16 cellular contexts compared by ENCODE assay signal in genomic region chr1:9084883-9085282, GRCh38. TPM values are rescaled to one million over a fixed set of nuclear protein-coding genes. Genes with fewer than 3 reads are reported as not detected.
A peak's percentile ranks its signal among the peaks of the same experiment; 100 is the strongest.
DNase-seq lines count a peak whose midpoint lies in the region; ATAC-seq and TF ChIP-seq lines count a peak whose summit lies in the region.
"Had no signal": no experiment of that assay in that cellular context is flagged by ENCODE, and none has a peak within 500 bp of the region (broad histone marks: within the 10 kb centered on the region; RNA-seq: fewer than 3 reads in every experiment).

No MANE protein-coding gene starts in this region.

- no peak for TF ChIP-seq EP300 in esophagus muscularis mucosa (IDR thresholded peaks at IDR 0.05)

- ATAC-seq in Right ventricle myocardium superior (ENCODE audit: poor library complexity) (peak; percentile 90), HG02970 (IDR thresholded peaks at IDR 0.05; ENCODE audit: low FRiP score, unreplicated experiment) (no peak), HG02759 (IDR thresholded peaks at IDR 0.05; ENCODE audit: unreplicated experiment) (no peak), GM19467 (IDR thresholded peaks at IDR 0.05; ENCODE audit: unreplicated experiment) (no peak)
- ATAC-seq: A549; activated T-cell treated with anti-CD3 and anti-CD28 coated beads, Interleukin-2, amount 50 U/mL, for 4 hours; WTC11 had no signal

- TF ChIP-seq CTCF in right atrium auricular region (IDR thresholded peaks at IDR 0.05) (no peak), esophagus muscularis mucosa (IDR thresholded peaks at IDR 0.05) (no peak), neutrophil (IDR thresholded peaks at IDR 0.05) (no peak)

- H3K27me3 ChIP-seq in right atrium auricular region, result no peaks in the 10 kb centered on the region
- H3K27me3 ChIP-seq in esophagus muscularis mucosa, result no peaks in the 10 kb centered on the region
- H3K27me3 ChIP-seq in neutrophil, result no peaks in the 10 kb centered on the region

- TF ChIP-seq POLR2A in esophagus muscularis mucosa (IDR thresholded peaks at IDR 0.05; ENCODE audit: low read depth), result no peak

- H3K27ac ChIP-seq in right atrium auricular region, result no peak overlapping the region
- peak overlapping the region; percentile 60 to 73 (median 67) for H3K27ac ChIP-seq in esophagus muscularis mucosa (replicated peaks in 1 of 4)
- peak overlapping the region; percentile 86 for H3K27ac ChIP-seq in neutrophil

- DNase-seq in Right ventricle myocardium superior (peak; percentile 79), right atrium auricular region (ENCODE audit: low spot score) (no peak), esophagus muscularis mucosa (ENCODE audit: extremely low spot score) (no peak), NCI-H2107 treated with DMSO at 0.1 percent for 48 hours (lab: John Stamatoyannopoulos, UW; ENCODE audit: unreplicated experiment) (no peak)
- DNase-seq: activated T-cell treated with anti-CD3 and anti-CD28 coated beads, Interleukin-2, amount 50 U/mL, for 4 hours; NCI-H446 treated with DMSO at 0.1 percent for 48 hours; SIG-M5; stimulated activated CD4-positive, alpha-beta T cell treated with anti-CD3 and anti-CD28 coated beads, Interleukin-2, amount 100 ng/mL, for 48 hours; stimulated activated naive CD4-positive, alpha-beta T cell treated with Interleukin-2 at 50 U/mL for 16 hours had no signal

- 48% methylated on average over 8 of the region's 8 CpGs for WGBS in esophagus muscularis mucosa

- intact Hi-C loops in Right ventricle myocardium superior (cut with DNase I), result no loop called here
- intact Hi-C loops in esophagus muscularis mucosa (cut with DNase I), result no loop called here

- H3K4me1 ChIP-seq in right atrium auricular region, result peaks cover 0 to 15% of the 10 kb centered on the region in 2 donors
- peaks cover 14 to 24% (median 23%) of the 10 kb centered on the region in 4 donors for H3K4me1 ChIP-seq in esophagus muscularis mucosa
- peaks cover 86 to 88% of the 10 kb centered on the region in 2 experiments for H3K4me1 ChIP-seq in neutrophil (ENCODE audit: control insufficient read depth in 1 of 2, insufficient read depth in 1 of 2, low read depth in 1 of 2, low read length in 1 of 2)

- no peak overlapping the region for H3K4me3 ChIP-seq in right atrium auricular region
- H3K4me3 ChIP-seq in esophagus muscularis mucosa, result no peak overlapping the region
- no peak overlapping the region for H3K4me3 ChIP-seq in neutrophil (ENCODE audit: low read depth in 1 of 2, low read length in 1 of 2)
- H3K4me3 ChIP-seq: A549 had no signal

- H3K9me3 ChIP-seq in right atrium auricular region (no peaks in the 10 kb centered on the region), esophagus muscularis mucosa (no peaks in the 10 kb centered on the region), neutrophil (no peaks in the 10 kb centered on the region)
- H3K9me3 ChIP-seq: A549 had no signal

- H3K36me3 ChIP-seq in right atrium auricular region, result no peaks in the 10 kb centered on the region
- H3K36me3 ChIP-seq in esophagus muscularis mucosa, result no peaks in the 10 kb centered on the region
- H3K36me3 ChIP-seq in neutrophil, result no peaks in the 10 kb centered on the region

RNA-seq across cellular contexts. Expression of gene SLC2A5, which starts 15.4 kb away (rescaled TPM):
- total RNA-seq in Right ventricle myocardium superior (2.1 TPM), right atrium auricular region (under 1 TPM; 0.26 to 0.94 TPM), esophagus muscularis mucosa (1 to 10 TPM in 1 of 4 donors, under 1 TPM in 2, not detected in 1; 0.06 to 2.0 (median 0.57) TPM)
- total RNA-seq: activated T-cell treated with anti-CD3 and anti-CD28 coated beads, Interleukin-2, amount 50 U/mL, for 4 hours; endothelial cell of umbilical vein had no signal

RNA-seq across cellular contexts. Expression of gene GPR157, which starts 44.0 kb away (rescaled TPM):
- total RNA-seq in Right ventricle myocardium superior (49.4 TPM), right atrium auricular region (10 to 100 TPM; 10.3 to 13.0 TPM), esophagus muscularis mucosa (1 to 10 TPM; 2.5 to 8.4 (median 3.8) TPM)

RNA-seq across cellular contexts. Expression of gene SLC2A7, which starts 58.7 kb away (rescaled TPM):
- total RNA-seq in Right ventricle myocardium superior, result not detected
- not detected for total RNA-seq in right atrium auricular region
- total RNA-seq in esophagus muscularis mucosa, result not detected
- total RNA-seq: activated T-cell treated with anti-CD3 and anti-CD28 coated beads, Interleukin-2, amount 50 U/mL, for 4 hours; endothelial cell of umbilical vein; WTC11 had no signal

Comparison
In these comparisons a context has a peak if more than half of its experiments do, and no peak if none do; other contexts are left out.
1. H3K27ac ChIP-seq: peak in esophagus muscularis mucosa (4 of 4) and neutrophil (single experiment); none in right atrium auricular region (0 of 2).